Comparison of ENCODE assay signal across 23 cellular contexts in genomic region chr10:120575411-120575810, GRCh38.
"Had no signal": no experiment of that assay in that cellular context is flagged by ENCODE, and none has a peak within 500 bp of the region (broad histone marks: within the 10 kb centered on the region; RNA-seq: fewer than 3 reads in every experiment).

No MANE protein-coding gene starts in this region.

- FAIRE-seq: pancreas had no signal

- H3K9me3 Mint-ChIP-seq: mesothelial cell of epicardium; natural killer cell; nephron progenitor cell; neural progenitor cell; stimulated activated memory B cell treated with anti-CD40 and anti-IgM and Interleukin-4, amounts not matched to agents 10 μg/mL and 1 μg/mL and 100 μg/mL, for 72 hours; stimulated activated naive CD8-positive, alpha-beta T cell treated with anti-CD3 and anti-CD28 coated beads, Interleukin-15, amount 100 ng/mL, for 72 hours had no signal

- H3K27me3 ChIP-seq: hepatocyte, neural progenitor cell, pancreas, right lobe of liver, tibial nerve, upper lobe of left lung, vagina had no signal

- H3K36me3 Mint-ChIP-seq: mesothelial cell of epicardium; naive B cell; natural killer cell; neural progenitor cell; stimulated activated memory B cell treated with anti-CD40 and anti-IgM and Interleukin-4, amounts not matched to agents 10 μg/mL and 1 μg/mL and 100 μg/mL, for 72 hours had no signal

- H3K4me3 Mint-ChIP-seq: mesothelial cell of epicardium; naive B cell; natural killer cell; nephron progenitor cell; neural progenitor cell; stimulated activated memory B cell treated with anti-CD40 and anti-IgM and Interleukin-4, amounts not matched to agents 10 μg/mL and 1 μg/mL and 100 μg/mL, for 72 hours; stimulated activated naive CD8-positive, alpha-beta T cell treated with anti-CD3 and anti-CD28 coated beads, Interleukin-15, amount 100 ng/mL, for 72 hours had no signal

- H3K27me3 Mint-ChIP-seq: stimulated activated memory B cell treated with anti-CD40 and anti-IgM and Interleukin-4, amounts not matched to agents 10 μg/mL and 1 μg/mL and 100 μg/mL, for 72 hours; stimulated activated naive CD8-positive, alpha-beta T cell treated with anti-CD3 and anti-CD28 coated beads, Interleukin-15, amount 100 ng/mL, for 72 hours had no signal

- H3K36me3 ChIP-seq: left ventricle myocardium inferior, neural progenitor cell, pancreas, right lobe of liver, tibial nerve, upper lobe of left lung, vagina had no signal

- H3K4me1 Mint-ChIP-seq: naive B cell; natural killer cell; stimulated activated memory B cell treated with anti-CD40 and anti-IgM and Interleukin-4, amounts not matched to agents 10 μg/mL and 1 μg/mL and 100 μg/mL, for 72 hours; stimulated activated naive CD8-positive, alpha-beta T cell treated with anti-CD3 and anti-CD28 coated beads, Interleukin-15, amount 100 ng/mL, for 72 hours had no signal

- H3K27ac Mint-ChIP-seq: mesothelial cell of epicardium; naive B cell; natural killer cell; nephron progenitor cell; neural progenitor cell; stimulated activated memory B cell treated with anti-CD40 and anti-IgM and Interleukin-4, amounts not matched to agents 10 μg/mL and 1 μg/mL and 100 μg/mL, for 72 hours; stimulated activated naive CD8-positive, alpha-beta T cell treated with anti-CD3 and anti-CD28 coated beads, Interleukin-15, amount 100 ng/mL, for 72 hours had no signal

- DNase-seq: left ventricle myocardium inferior; mesendoderm; naive B cell; natural killer cell; nephron progenitor cell; pancreas; psoas muscle; right lobe of liver; stimulated activated CD4-positive, alpha-beta T cell treated with anti-CD3 and anti-CD28 coated beads, Interleukin-1b, Interleukin-23, amount 100 ng/mL, for 48 hours; stimulated activated CD4-positive, alpha-beta T cell treated with anti-CD3 and anti-CD28 coated beads, Interleukin-2, amount 100 ng/mL, for 48 hours; stimulated activated CD4-positive, alpha-beta T cell treated with anti-CD3 and anti-CD28 coated beads, Interleukin-4, amount 100 ng/mL, for 4 hours; stimulated activated CD8-positive, alpha-beta memory T cell treated with anti-CD3 and anti-CD28 coated beads, Interleukin-4, amount 100 ng/mL, for 48 hours; stimulated activated naive CD4-positive, alpha-beta T cell treated with Interleukin-2 at 50 U/mL for 16 hours; stimulated activated naive CD8-positive, alpha-beta T cell treated with anti-CD3 and anti-CD28 coated beads, Interleukin-15, amount 100 ng/mL, for 72 hours had no signal

- H3K4me3 ChIP-seq: hepatocyte, left ventricle myocardium inferior, lung, neural progenitor cell, pancreas, psoas muscle, right lobe of liver, smooth muscle cell, tibial nerve, upper lobe of left lung, vagina had no signal
